ENCODE assay signal across 23 cellular contexts in the genomic region with DNA sequence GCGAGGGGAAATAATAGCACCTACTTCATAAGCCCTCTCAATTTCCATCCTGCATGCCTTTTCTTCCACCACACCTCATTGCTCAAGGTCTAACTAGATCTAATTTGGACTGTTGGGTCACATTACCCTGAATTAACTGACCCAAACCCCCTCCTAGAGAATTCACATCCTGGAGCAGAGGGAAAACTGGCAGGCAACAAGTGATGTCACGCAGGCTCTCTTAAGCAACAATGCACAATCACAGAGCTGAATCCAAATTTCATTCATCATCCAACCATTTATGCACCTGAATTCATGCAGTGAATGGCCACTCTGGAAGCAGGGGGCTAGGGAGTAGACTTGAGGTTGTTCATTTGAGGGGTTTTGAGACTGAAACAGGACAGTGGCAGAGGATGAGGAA.
"Had no signal": no experiment of that assay in that cellular context is flagged by ENCODE, and none has a peak within 500 bp of the region (broad histone marks: within the 10 kb centered on the region; RNA-seq: fewer than 3 reads in every experiment).

No MANE protein-coding gene starts in this region.

- H3K36me3 Mint-ChIP-seq: activated naive CD4-positive, alpha-beta T cell treated with anti-CD3 and anti-CD28 coated beads, Interleukin-2, amount 50 U/mL, for 24 hours; T-cell had no signal

- ATAC-seq: PC-3, T-cell had no signal

- H3K27me3 Mint-ChIP-seq: activated CD4-positive, alpha-beta T cell treated with anti-CD3 and anti-CD28 coated beads, Interleukin-2, amount 10 ng/mL, durations not matched to agents 24 days and 14 days; activated naive CD4-positive, alpha-beta T cell treated with anti-CD3 and anti-CD28 coated beads, Interleukin-2, amount 50 U/mL, for 24 hours had no signal

- H3K9me3 Mint-ChIP-seq: activated B cell treated with CpG ODN at 0.5 μM for 24 hours; activated naive CD4-positive, alpha-beta T cell treated with anti-CD3 and anti-CD28 coated beads, Interleukin-2, amount 50 U/mL, for 24 hours had no signal

- H3K27ac ChIP-seq: SJSA1 had no signal

- H3K36me3 ChIP-seq: MG63, SJSA1 had no signal

- H3K27me3 ChIP-seq: MG63, SJSA1 had no signal

- H3K4me3 ChIP-seq: MG63, SJSA1 had no signal

- H3K4me3 Mint-ChIP-seq: activated B cell treated with CpG ODN at 0.5 μM for 24 hours; activated CD4-positive, alpha-beta T cell treated with anti-CD3 and anti-CD28 coated beads, Interleukin-2, amount 10 ng/mL, durations not matched to agents 24 days and 14 days; activated naive CD4-positive, alpha-beta T cell treated with anti-CD3 and anti-CD28 coated beads, Interleukin-2, amount 50 U/mL, for 24 hours; T-cell had no signal

- H3K4me1 ChIP-seq: SJSA1 had no signal

- H3K4me1 Mint-ChIP-seq: activated B cell treated with CpG ODN at 0.5 μM for 24 hours had no signal

- H3K27ac Mint-ChIP-seq: activated B cell treated with CpG ODN at 0.5 μM for 24 hours; activated CD4-positive, alpha-beta T cell treated with anti-CD3 and anti-CD28 coated beads, Interleukin-2, amount 10 ng/mL, durations not matched to agents 24 days and 14 days; activated naive CD4-positive, alpha-beta T cell treated with anti-CD3 and anti-CD28 coated beads, Interleukin-2, amount 50 U/mL, for 24 hours; T-cell had no signal

- DNase-seq: activated B cell treated with CpG ODN at 0.5 μM for 24 hours; activated CD4-positive, alpha-beta T cell treated with anti-CD3 and anti-CD28 coated beads for 1 hour; activated CD4-positive, alpha-beta T cell treated with anti-CD3 and anti-CD28 coated beads, Interleukin-2, amount 10 ng/mL, durations not matched to agents 24 days and 14 days; activated CD4-positive, alpha-beta T cell treated with anti-CD3 and anti-CD28 coated beads, Interleukin-2, amount 50 U/mL, for 48 hours; activated CD8-positive, alpha-beta memory T cell treated with anti-CD3 and anti-CD28 coated beads, Interleukin-2, amount 50 U/mL, for 4 hours; activated effector memory CD4-positive, alpha-beta T cell treated with Interleukin-2 at 50 U/mL for 16 hours; activated naive CD4-positive, alpha-beta T cell; activated T-cell treated with anti-CD3 and anti-CD28 coated beads, Interleukin-2, amount 50 U/mL, for 1 hour; anterior cingulate cortex; MG63; NCI-H1105 treated with DMSO at 0.1 percent for 48 hours; NCI-H1436 treated with DMSO at 0.1 percent for 48 hours; NCI-H187 treated with DMSO at 0.1 percent for 48 hours; NCI-H2081 treated with DMSO at 0.1 percent for 48 hours; NCI-H446; NCI-H524; PC-3; SHP77; T-cell; T-helper 2 cell; T1000 had no signal
